In genomic region chr2:100365434-100365833, GRCh38 we compare ENCODE assay signal across 11 cellular contexts.
DNase-seq lines count a peak whose midpoint lies in the region; ATAC-seq and TF ChIP-seq lines count a peak whose summit lies in the region.
"Had no signal": no experiment of that assay in that cellular context is flagged by ENCODE, and none has a peak within 500 bp of the region (broad histone marks: within the 10 kb centered on the region; RNA-seq: fewer than 3 reads in every experiment).

No MANE protein-coding gene starts in this region.

- H3K4me1 ChIP-seq in RWPE2 (ENCODE audit: insufficient read depth, poor library complexity, severe bottlenecking) = peaks cover 8% of the 10 kb centered on the region

- no peak overlapping the region for H3K4me3 ChIP-seq in AG04449 (ENCODE audit: low read depth, low read length)
- H3K4me3 ChIP-seq in RWPE2 (ENCODE audit: severe bottlenecking) = no peak overlapping the region
- no peak overlapping the region for H3K4me3 ChIP-seq in fibroblast of pulmonary artery (replicated peaks; ENCODE audit: low read depth, low read length)
- H3K4me3 ChIP-seq: thoracic aorta had no signal

- no peaks in the 10 kb centered on the region for H3K27me3 ChIP-seq in RWPE2 (ENCODE audit: insufficient read depth, poor library complexity, severe bottlenecking)

- DNase-seq in AG04449 (ENCODE audit: low read depth, low spot score) (peak; percentile 37), RWPE2 (ENCODE audit: low spot score) (peak; percentile 90), fibroblast of pulmonary artery (ENCODE audit: low read depth) (peak; percentile 90), cerebellar nuclear complex (lab: John Stamatoyannopoulos, UW) (no peak), D341Med (ENCODE audit: low spot score) (no peak), amygdala (lab: John Stamatoyannopoulos, UW) (no peak)
- DNase-seq: activated T-cell treated with anti-CD3 and anti-CD28 coated beads, Interleukin-2, amount 50 U/mL, for 4 hours; effector memory CD8-positive, alpha-beta T cell had no signal

- peak; percentile 84 for ATAC-seq in RWPE2 (ENCODE audit: low read depth)
- no peak for ATAC-seq in HG03571 (IDR thresholded peaks at IDR 0.05; ENCODE audit: unreplicated experiment)
- ATAC-seq: activated T-cell treated with anti-CD3 and anti-CD28 coated beads, Interleukin-2, amount 50 U/mL, for 4 hours; effector memory CD8-positive, alpha-beta T cell had no signal

- CTCF ChIA-PET in AG04449 (lab: Yijun Ruan, JAX) = interaction anchor here (0.6 to 4.2 kb wide), 3 partner anchors 13 to 103 kb away, joined by 3 to 33 read pairs (median 24); no protein-coding TSS in a partner anchor

- H3K36me3 ChIP-seq in RWPE2 (ENCODE audit: low read depth) = no peaks in the 10 kb centered on the region
- H3K36me3 ChIP-seq: thoracic aorta had no signal

- H3K27ac ChIP-seq in RWPE2 (ENCODE audit: poor library complexity, severe bottlenecking) = no peak overlapping the region
- H3K27ac ChIP-seq: thoracic aorta had no signal

- peaks cover 2% of the 10 kb centered on the region for H3K9me3 ChIP-seq in RWPE2 (ENCODE audit: severe bottlenecking)
- H3K9me3 ChIP-seq: thoracic aorta had no signal

- peak; percentile 65; the same call in 1 of the 2 replicates for TF ChIP-seq EP300 in Ishikawa (IDR thresholded peaks at IDR 0.05; ENCODE audit: borderline replicate concordance)

- TF ChIP-seq CTCF in AG04449 (IDR thresholded peaks at IDR 0.05; ENCODE audit: insufficient read depth, low read length, missing control alignments) (no peak), RWPE2 (IDR thresholded peaks at IDR 0.05; ENCODE audit: poor library complexity, severe bottlenecking) (no peak), fibroblast of pulmonary artery (IDR thresholded peaks at IDR 0.05; ENCODE audit: low read length, missing control alignments) (no peak)

- POLR2A ChIA-PET in AG04449 (lab: Yijun Ruan, JAX) = no interaction called here

- no peak for TF ChIP-seq RAD21 in Ishikawa (IDR thresholded peaks at IDR 0.05; ENCODE audit: low read depth)

TF ChIP-seq in Ishikawa, 13 proteins besides CTCF, POLR2A, EP300 and RAD21:
- TF ChIP-seq CREB1 (IDR thresholded peaks at IDR 0.05; ENCODE audit: low read depth) = no peak
- no peak for TF ChIP-seq ZBTB7A (IDR thresholded peaks at IDR 0.05; ENCODE audit: low read depth)
- peak; percentile 23; the same call in 1 of the 2 replicates for TF ChIP-seq TEAD4 (IDR thresholded peaks at IDR 0.05)
- no peak for TF ChIP-seq EGR1 (IDR thresholded peaks at IDR 0.05)
- no peak for TF ChIP-seq TAF1 (IDR thresholded peaks at IDR 0.05; ENCODE audit: low read depth)
- no peak for TF ChIP-seq USF1 (IDR thresholded peaks at IDR 0.05)
- peak; percentile 80 for TF ChIP-seq TCF12 (IDR thresholded peaks at IDR 0.05; ENCODE audit: low read depth)
- peak; percentile 64 for TF ChIP-seq CEBPB (IDR thresholded peaks at IDR 0.05)
- TF ChIP-seq MAX (IDR thresholded peaks at IDR 0.05) = peak; percentile 26; the same call in 1 of the 2 replicates
- no peak for TF ChIP-seq YY1 (IDR thresholded peaks at IDR 0.05; ENCODE audit: low read depth)
- 0 out of 2 replicates have a peak, but pooled peaks have one; percentile 28 for TF ChIP-seq FOXM1 (IDR thresholded peaks at IDR 0.05; ENCODE audit: borderline replicate concordance, low read depth)
- TF ChIP-seq REST (IDR thresholded peaks at IDR 0.05; ENCODE audit: low read depth) = no peak
- TF ChIP-seq NFIC (IDR thresholded peaks at IDR 0.05) = peak; percentile 96

Comparison
In these comparisons a context has a peak if more than half of its experiments do, and no peak if none do; other contexts are left out.
1. DNase-seq: peak in AG04449 (single experiment), RWPE2 (single experiment) and fibroblast of pulmonary artery (single experiment); none in cerebellar nuclear complex (0 of 2), D341Med (single experiment) and amygdala (0 of 56).